In the genomic region with DNA sequence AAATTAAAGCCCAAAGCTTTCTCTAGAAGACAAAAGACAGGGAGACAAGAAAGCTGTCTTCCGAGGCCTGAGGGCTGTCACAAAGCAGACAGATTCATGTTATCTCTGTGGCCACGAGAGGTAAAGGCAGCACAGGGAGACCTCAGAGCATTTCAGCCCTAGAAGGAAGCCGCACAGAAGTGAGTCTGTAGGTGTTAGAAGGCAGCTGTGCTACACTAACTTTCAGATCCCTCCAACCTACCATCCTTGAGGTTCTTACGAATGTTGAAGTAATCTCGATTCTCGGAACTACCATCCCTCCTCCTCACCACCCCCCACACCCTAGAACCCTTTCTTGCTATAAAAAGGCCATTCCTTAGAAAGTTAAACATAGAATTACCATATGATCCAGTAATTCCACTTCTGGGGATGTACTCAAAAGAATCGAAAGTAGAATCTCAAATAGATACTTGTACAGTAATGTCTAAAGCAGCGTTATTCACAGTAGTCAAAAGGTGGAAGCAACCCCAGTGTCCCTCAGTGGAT, we compare ENCODE assay signal across 8 cellular contexts. TPM values are rescaled to one million over a fixed set of nuclear protein-coding genes. Genes with fewer than 3 reads are reported as not detected.
A peak's percentile ranks its signal among the peaks of the same experiment; 100 is the strongest.
DNase-seq lines count a peak whose midpoint lies in the region; ATAC-seq and TF ChIP-seq lines count a peak whose summit lies in the region.

No MANE protein-coding gene starts in this region.

- H3K27me3 ChIP-seq in lung (ENCODE audit: control insufficient read depth, insufficient read depth), result no peaks in the 10 kb centered on the region
- H3K27me3 ChIP-seq in GM23248 (replicated peaks; ENCODE audit: insufficient read depth), result no peaks in the 10 kb centered on the region
- no peaks in the 10 kb centered on the region for H3K27me3 ChIP-seq in smooth muscle cell (ENCODE audit: low read depth)

- no peak overlapping the region for H2AFZ ChIP-seq in GM23248
- no peak overlapping the region for H2AFZ ChIP-seq in smooth muscle cell (ENCODE audit: low read depth)

- no peak overlapping the region for H3K4me2 ChIP-seq in GM23248 (ENCODE audit: unreplicated experiment)
- no peak overlapping the region for H3K4me2 ChIP-seq in smooth muscle cell

- in situ Hi-C loops in GM23248 (cut with MboI), result no loop called here

- H3K9me2 ChIP-seq in GM23248 (ENCODE audit: insufficient read depth), result no peaks in the 10 kb centered on the region

- TF ChIP-seq CTCF in lung (IDR thresholded peaks at IDR 0.05; ENCODE audit: control extremely low read depth, extremely low read depth) (no peak), smooth muscle cell (IDR thresholded peaks at IDR 0.05; ENCODE audit: borderline replicate concordance, insufficient read depth, poor library complexity, severe bottlenecking) (no peak)

- TF ChIP-seq POLR2A in GM18505 (IDR thresholded peaks at IDR 0.05; ENCODE audit: borderline replicate concordance, extremely low read depth, insufficient read depth, insufficient read length), result peak; percentile 42

- H3K9ac ChIP-seq in GM23248, result no peak overlapping the region
- H3K9ac ChIP-seq in smooth muscle cell (ENCODE audit: low read depth), result no peak overlapping the region

- DNase-seq in T-helper 22 cell (ENCODE audit: low read depth) (peak; percentile 11), lung (ENCODE audit: low spot score) (no peak), SKM-1 treated with dmso at 0.1 percent for 144 hours (lab: John Stamatoyannopoulos, UW; ENCODE audit: unreplicated experiment) (no peak), NCI-H1436 treated with DMSO at 0.1 percent for 48 hours (lab: John Stamatoyannopoulos, UW) (no peak), GM23248 (no peak), smooth muscle cell (lab: John Stamatoyannopoulos, UW; ENCODE audit: unreplicated experiment) (no peak)

- no peak overlapping the region for H3K4me3 ChIP-seq in lung
- no peak overlapping the region for H3K4me3 ChIP-seq in GM23248
- H3K4me3 ChIP-seq in smooth muscle cell, result no peak overlapping the region

- H4K20me1 ChIP-seq in GM23248 (ENCODE audit: insufficient read depth) (no peaks in the 10 kb centered on the region), smooth muscle cell (ENCODE audit: low read depth) (no peaks in the 10 kb centered on the region)

- H3K4me1 ChIP-seq in lung (ENCODE audit: control insufficient read depth in 2 of 2, insufficient read depth in 2 of 2, low read length in 2 of 2) (no peaks in the 10 kb centered on the region), GM23248 (ENCODE audit: insufficient read depth) (no peaks in the 10 kb centered on the region), smooth muscle cell (ENCODE audit: low read depth) (no peaks in the 10 kb centered on the region)

- H3K27ac ChIP-seq in lung (ENCODE audit: low read depth in 1 of 2, low read length in 1 of 2) (no peak overlapping the region), GM23248 (no peak overlapping the region), smooth muscle cell (ENCODE audit: low read depth) (no peak overlapping the region)

- no peaks in the 10 kb centered on the region for H3K36me3 ChIP-seq in lung (ENCODE audit: control insufficient read depth in 2 of 2, insufficient read depth in 2 of 2, low read length in 2 of 2)
- no peaks in the 10 kb centered on the region for H3K36me3 ChIP-seq in GM23248 (ENCODE audit: low read depth)
- no peaks in the 10 kb centered on the region for H3K36me3 ChIP-seq in smooth muscle cell (ENCODE audit: low read depth)

- H3F3A ChIP-seq in GM23248 (ENCODE audit: insufficient read depth), result no peaks in the 10 kb centered on the region; the same call in 1 of the 2 replicates
- H3F3A ChIP-seq in smooth muscle cell (ENCODE audit: low read depth), result no peaks in the 10 kb centered on the region

- peak; percentile 68 for ATAC-seq in GM18505 (IDR thresholded peaks at IDR 0.05; ENCODE audit: unreplicated experiment)
- peak; percentile 32 for ATAC-seq in HG02610 (IDR thresholded peaks at IDR 0.05; ENCODE audit: unreplicated experiment)
- peak; percentile 27 for ATAC-seq in lung (ENCODE audit: insufficient read depth, low FRiP score)

- 72 to 88% methylated on average over 8 of the region's 8 CpGs for WGBS in lung, 2 donors
- WGBS in GM23248 (ENCODE audit: low coverage in 1 of 2, low lambda C conversion rate in 2 of 2, missing lambda C conversion rate in 2 of 2), 2 experiments, result 94 to 96% methylated on average over 8 of the region's 8 CpGs
- WGBS in smooth muscle cell (ENCODE audit: low lambda C conversion rate), result 94% methylated on average over 8 of the region's 8 CpGs

- H3K9me3 ChIP-seq in lung (ENCODE audit: control insufficient read depth in 2 of 2, insufficient read depth in 1 of 2, low read length in 1 of 2), result no peaks in the 10 kb centered on the region
- no peaks in the 10 kb centered on the region for H3K9me3 ChIP-seq in GM23248 (ENCODE audit: low read depth)
- H3K9me3 ChIP-seq in smooth muscle cell (replicated peaks; ENCODE audit: low read depth), result no peaks in the 10 kb centered on the region

- H3K79me2 ChIP-seq in GM23248 (ENCODE audit: insufficient read depth) (no peaks in the 10 kb centered on the region), smooth muscle cell (ENCODE audit: low read depth) (no peaks in the 10 kb centered on the region)

RNA-seq across cellular contexts. Expression of a gene that starts 21.5 kb away (rescaled TPM):
- total RNA-seq in lung (10 to 100 TPM; 45.8 to 82.7 TPM), smooth muscle cell (13.5 and 18.8 TPM in 2 replicates)
- polyA plus RNA-seq in lung (10 to 100 TPM in 1 of 2 donors, 1 to 10 TPM in 1; 9.8 to 17.5 TPM), GM23248 (2016; fragmentation: Nextera tagmentation; extraction: Ambion mirVana) (3.7 and 5.1 TPM in 2 replicates), smooth muscle cell (2.2 and 4.5 TPM in 2 replicates)
- 5.9 and 9.0 TPM in 2 replicates for total RNA-seq in GM23248 (2014; rRNA removed; shearing (Covaris generic))
